Comparison of ENCODE assay signal across 1 cellular context in the genomic region with DNA sequence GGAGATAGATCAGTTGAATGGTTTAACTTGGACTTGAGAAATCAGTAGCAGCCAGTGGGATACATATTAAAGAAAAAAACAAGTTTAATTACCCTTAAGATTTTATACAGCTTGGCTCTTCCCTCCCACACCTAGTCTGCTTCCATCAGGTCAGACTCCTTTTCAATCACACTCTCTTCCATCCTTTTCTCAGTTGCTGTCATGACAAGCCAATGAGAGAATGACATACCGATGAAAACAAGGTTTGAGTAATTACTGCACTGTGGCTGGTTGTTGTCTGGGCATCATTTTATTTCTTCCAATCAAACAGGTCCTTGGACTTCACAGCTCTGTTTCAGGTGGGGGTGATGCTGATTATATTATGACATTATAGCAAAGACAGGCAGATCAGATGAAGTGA.
TF ChIP-seq lines count a peak whose summit lies in the region.

No MANE protein-coding gene starts in this region.

TF ChIP-seq in GM23338, 12 proteins besides CTCF, POLR2A, EP300 and RAD21 (continued from another document):
- TF ChIP-seq, protein P1, sequence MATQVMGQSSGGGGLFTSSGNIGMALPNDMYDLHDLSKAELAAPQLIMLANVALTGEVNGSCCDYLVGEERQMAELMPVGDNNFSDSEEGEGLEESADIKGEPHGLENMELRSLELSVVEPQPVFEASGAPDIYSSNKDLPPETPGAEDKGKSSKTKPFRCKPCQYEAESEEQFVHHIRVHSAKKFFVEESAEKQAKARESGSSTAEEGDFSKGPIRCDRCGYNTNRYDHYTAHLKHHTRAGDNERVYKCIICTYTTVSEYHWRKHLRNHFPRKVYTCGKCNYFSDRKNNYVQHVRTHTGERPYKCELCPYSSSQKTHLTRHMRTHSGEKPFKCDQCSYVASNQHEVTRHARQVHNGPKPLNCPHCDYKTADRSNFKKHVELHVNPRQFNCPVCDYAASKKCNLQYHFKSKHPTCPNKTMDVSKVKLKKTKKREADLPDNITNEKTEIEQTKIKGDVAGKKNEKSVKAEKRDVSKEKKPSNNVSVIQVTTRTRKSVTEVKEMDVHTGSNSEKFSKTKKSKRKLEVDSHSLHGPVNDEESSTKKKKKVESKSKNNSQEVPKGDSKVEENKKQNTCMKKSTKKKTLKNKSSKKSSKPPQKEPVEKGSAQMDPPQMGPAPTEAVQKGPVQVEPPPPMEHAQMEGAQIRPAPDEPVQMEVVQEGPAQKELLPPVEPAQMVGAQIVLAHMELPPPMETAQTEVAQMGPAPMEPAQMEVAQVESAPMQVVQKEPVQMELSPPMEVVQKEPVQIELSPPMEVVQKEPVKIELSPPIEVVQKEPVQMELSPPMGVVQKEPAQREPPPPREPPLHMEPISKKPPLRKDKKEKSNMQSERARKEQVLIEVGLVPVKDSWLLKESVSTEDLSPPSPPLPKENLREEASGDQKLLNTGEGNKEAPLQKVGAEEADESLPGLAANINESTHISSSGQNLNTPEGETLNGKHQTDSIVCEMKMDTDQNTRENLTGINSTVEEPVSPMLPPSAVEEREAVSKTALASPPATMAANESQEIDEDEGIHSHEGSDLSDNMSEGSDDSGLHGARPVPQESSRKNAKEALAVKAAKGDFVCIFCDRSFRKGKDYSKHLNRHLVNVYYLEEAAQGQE (IDR thresholded peaks at IDR 0.05; ENCODE audit: unreplicated experiment), result no peak
- TF ChIP-seq, protein P2, sequence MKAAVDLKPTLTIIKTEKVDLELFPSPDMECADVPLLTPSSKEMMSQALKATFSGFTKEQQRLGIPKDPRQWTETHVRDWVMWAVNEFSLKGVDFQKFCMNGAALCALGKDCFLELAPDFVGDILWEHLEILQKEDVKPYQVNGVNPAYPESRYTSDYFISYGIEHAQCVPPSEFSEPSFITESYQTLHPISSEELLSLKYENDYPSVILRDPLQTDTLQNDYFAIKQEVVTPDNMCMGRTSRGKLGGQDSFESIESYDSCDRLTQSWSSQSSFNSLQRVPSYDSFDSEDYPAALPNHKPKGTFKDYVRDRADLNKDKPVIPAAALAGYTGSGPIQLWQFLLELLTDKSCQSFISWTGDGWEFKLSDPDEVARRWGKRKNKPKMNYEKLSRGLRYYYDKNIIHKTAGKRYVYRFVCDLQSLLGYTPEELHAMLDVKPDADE (IDR thresholded peaks at IDR 0.05), result no peak
- TF ChIP-seq CREB1 (CRISPR knock-in tag; IDR thresholded peaks at IDR 0.05; ENCODE audit: low read depth), result no peak
- no peak for TF ChIP-seq POLR2AphosphoS5 (IDR thresholded peaks at IDR 0.05; ENCODE audit: low read depth)
- TF ChIP-seq EZH2phosphoT487 (IDR thresholded peaks at IDR 0.05; ENCODE audit: unreplicated experiment), result no peak
